Comparison of ENCODE assay signal across 8 cellular contexts in genomic region chr6:151675746-151676459, GRCh38.
A peak's percentile ranks its signal among the peaks of the same experiment; 100 is the strongest.
DNase-seq lines count a peak whose midpoint lies in the region; ATAC-seq, FAIRE-seq and TF ChIP-seq lines count a peak whose summit lies in the region.

No MANE protein-coding gene starts in this region.

- H3K27ac ChIP-seq in pancreas = no peak overlapping the region

- peaks cover 10% of the 10 kb centered on the region for H3K4me1 Mint-ChIP-seq in activated CD8-positive, alpha-beta memory T cell treated with anti-CD3 and anti-CD28 coated beads, Interleukin-2, amount 10 ng/mL, durations not matched to agents 7 days and 5 days

- no peaks in the 10 kb centered on the region for H3K36me3 Mint-ChIP-seq in activated CD8-positive, alpha-beta memory T cell treated with anti-CD3 and anti-CD28 coated beads, Interleukin-2, amount 10 ng/mL, durations not matched to agents 7 days and 5 days

- H3K4me1 ChIP-seq in pancreas = no peaks in the 10 kb centered on the region

- H3K27me3 Mint-ChIP-seq in activated CD8-positive, alpha-beta memory T cell treated with anti-CD3 and anti-CD28 coated beads, Interleukin-2, amount 10 ng/mL, durations not matched to agents 7 days and 5 days = peaks cover 4% of the 10 kb centered on the region

- ATAC-seq in GM18858 (IDR thresholded peaks at IDR 0.05; ENCODE audit: unreplicated experiment) = peak; percentile 80
- ATAC-seq in HG02973 (IDR thresholded peaks at IDR 0.05; ENCODE audit: unreplicated experiment) = peak; percentile 91
- ATAC-seq in activated CD8-positive, alpha-beta memory T cell treated with anti-CD3 and anti-CD28 coated beads, Interleukin-2, amount 10 ng/mL, durations not matched to agents 7 days and 5 days = peak; percentile 72
- peak; percentile 89 for ATAC-seq in esophagus mucosa
- peak; percentile 89 to 99 (median 98) for ATAC-seq in pancreas

- peak; percentile 73 to 84 (median 81) for TF ChIP-seq CTCF in pancreas (IDR thresholded peaks at IDR 0.05)

- no peaks in the 10 kb centered on the region for H3K9me3 ChIP-seq in pancreas

- peak; percentile 53 for DNase-seq in AG20443 (ENCODE audit: low spot score)
- peak; percentile 43 for DNase-seq in NCI-H510A (lab: John Stamatoyannopoulos, UW)
- DNase-seq in activated CD8-positive, alpha-beta memory T cell treated with anti-CD3 and anti-CD28 coated beads, Interleukin-2, amount 10 ng/mL, durations not matched to agents 7 days and 5 days = peak; percentile 57
- DNase-seq in pancreas = peak; percentile 32 to 74 (median 65)
- no peak for DNase-seq in middle frontal gyrus (ENCODE audit: extremely low spot score, low spot score)

- no peak overlapping the region for H3K4me3 ChIP-seq in pancreas

- H3K4me3 Mint-ChIP-seq in activated CD8-positive, alpha-beta memory T cell treated with anti-CD3 and anti-CD28 coated beads, Interleukin-2, amount 10 ng/mL, durations not matched to agents 7 days and 5 days = no peak overlapping the region

- no peaks in the 10 kb centered on the region for H3K36me3 ChIP-seq in pancreas

- no peak for FAIRE-seq in pancreas (lab: Jason Lieb, UNC)

- intact Hi-C loops in pancreas (cut with DNase I) = loop anchor here in 1 of 3 donors (10.0 kb wide), 1 partner anchor 449 kb away; no protein-coding TSS in a partner anchor

- 23 to 28% methylated on average over 8 of the region's 8 CpGs for WGBS in pancreas, 2 donors

- CTCF ChIA-PET in activated CD8-positive, alpha-beta memory T cell treated with anti-CD3 and anti-CD28 coated beads, Interleukin-2, amount 10 ng/mL, durations not matched to agents 7 days and 5 days (lab: Charles Lee) = interaction anchor here (0.6 to 2.3 kb wide), 9 partner anchors 12 to 681 kb away, joined by 3 to 9 read pairs (median 3); no protein-coding TSS in a partner anchor

- H3K9me3 Mint-ChIP-seq in activated CD8-positive, alpha-beta memory T cell treated with anti-CD3 and anti-CD28 coated beads, Interleukin-2, amount 10 ng/mL, durations not matched to agents 7 days and 5 days (ENCODE audit: low read depth) = no peaks in the 10 kb centered on the region

- H3K27ac Mint-ChIP-seq in activated CD8-positive, alpha-beta memory T cell treated with anti-CD3 and anti-CD28 coated beads, Interleukin-2, amount 10 ng/mL, durations not matched to agents 7 days and 5 days = no peak overlapping the region

- no peaks in the 10 kb centered on the region for H3K27me3 ChIP-seq in pancreas
